Comparison of ENCODE assay signal across 8 cellular contexts in genomic region chr2:20093263-20094141, GRCh38. TPM values are rescaled to one million over a fixed set of nuclear protein-coding genes. Genes with fewer than 3 reads are reported as not detected.
DNase-seq lines count a peak whose midpoint lies in the region; ATAC-seq and TF ChIP-seq lines count a peak whose summit lies in the region.

No MANE protein-coding gene starts in this region.

- DNase-seq in A673 (ENCODE audit: low spot score) (peak; percentile 84), H9 (peak; percentile 78), PC-9 (peak; percentile 60 to 61), hippocampal formation (lab: John Stamatoyannopoulos, UW) (no peak), NOMO-1 treated with DMSO at 0.1 percent for 48 hours (lab: John Stamatoyannopoulos, UW; ENCODE audit: unreplicated experiment) (no peak)

- CTCF ChIA-PET in A673 (lab: Charles Lee) (interaction anchor here (0.6 to 1.8 kb wide), 3 partner anchors 15 to 138 kb away, joined by 3 to 15 read pairs (median 8); no protein-coding TSS in a partner anchor), PC-9 (lab: Charles Lee) (interaction anchor here (0.7 kb wide), 1 partner anchor 78 kb away, joined by 4 read pairs; no protein-coding TSS in a partner anchor)

- no peaks in the 10 kb centered on the region for H3K9me3 ChIP-seq in A673 (ENCODE audit: low read depth, low read length, poor library complexity, severe bottlenecking)
- H3K9me3 ChIP-seq in H9 (ENCODE audit: control insufficient read depth, low read depth, low read length), result no peaks in the 10 kb centered on the region
- H3K9me3 ChIP-seq in PC-9 (ENCODE audit: insufficient read depth, low read depth), result no peaks in the 10 kb centered on the region
- H3K9me3 ChIP-seq in parathyroid adenoma (ENCODE audit: control insufficient read depth, low read length), result no peaks in the 10 kb centered on the region

- H3K27me3 ChIP-seq in A673 (replicated peaks; ENCODE audit: insufficient read depth, low read depth, low read length, poor library complexity) (no peaks in the 10 kb centered on the region), H9 (ENCODE audit: insufficient read depth, low read length) (no peaks in the 10 kb centered on the region), PC-9 (ENCODE audit: insufficient read depth, low read depth) (no peaks in the 10 kb centered on the region), parathyroid adenoma (ENCODE audit: control insufficient read depth, insufficient read depth, low read length) (no peaks in the 10 kb centered on the region)

- H3K4me1 ChIP-seq in A673 (ENCODE audit: insufficient read depth, low read length, poor library complexity, severe bottlenecking), result peaks cover 24% of the 10 kb centered on the region
- no peaks in the 10 kb centered on the region; the same call in 1 of the 2 replicates for H3K4me1 ChIP-seq in H9 (ENCODE audit: insufficient read depth, low read length)
- peaks cover 43% of the 10 kb centered on the region for H3K4me1 ChIP-seq in PC-9 (replicated peaks; ENCODE audit: insufficient read depth)
- H3K4me1 ChIP-seq in parathyroid adenoma, result no peaks in the 10 kb centered on the region

- no peak overlapping the region for H2AK5ac ChIP-seq in H9 (ENCODE audit: insufficient read length, low read length)

- 0 out of 5 replicates have a peak overlapping the region, but pooled peaks of 1 of the 2 experiments have one; percentile 28 for H3K4me3 Mint-ChIP-seq in H9

- no peaks in the 10 kb centered on the region for H3K79me1 ChIP-seq in H9 (ENCODE audit: insufficient read depth, low read depth, low read length, poor library complexity, severe bottlenecking)

- H3K18ac ChIP-seq in H9 (ENCODE audit: insufficient read length, low read depth, low read length), result no peak overlapping the region

- TF ChIP-seq CTCF in A673 (conservative IDR thresholded peaks at IDR 0.05; ENCODE audit: low read depth, low read length) (peak; percentile 70), H9 (conservative IDR thresholded peaks at IDR 0.05) (peak; percentile 67), PC-9 (conservative IDR thresholded peaks at IDR 0.05) (peak; percentile 74), parathyroid adenoma (IDR thresholded peaks at IDR 0.05) (peak; percentile 43)

- H3K14ac ChIP-seq in H9 (ENCODE audit: insufficient read depth, low read length), result no peak overlapping the region

- H3K36me3 ChIP-seq in A673 (ENCODE audit: insufficient read depth, low read length, poor library complexity, severe bottlenecking) (no peaks in the 10 kb centered on the region), PC-9 (ENCODE audit: low read depth) (no peaks in the 10 kb centered on the region), parathyroid adenoma (ENCODE audit: control insufficient read depth, insufficient read depth, low read length) (no peaks in the 10 kb centered on the region)

- H4K20me1 ChIP-seq in H9 (ENCODE audit: control insufficient read depth, insufficient read depth, insufficient read length) (no peaks in the 10 kb centered on the region), PC-9 (ENCODE audit: insufficient read depth) (no peaks in the 10 kb centered on the region)

- intact Hi-C loops in A673 (cut with micrococcal nuclease; ENCODE audit: unreplicated experiment), result loop anchor here (1.0 to 10.0 kb wide), 3 partner anchors 76 to 229 kb away; no protein-coding TSS in a partner anchor
- intact Hi-C loops in PC-9 (cut with micrococcal nuclease; ENCODE audit: unreplicated experiment), result loop anchor here (1.0 to 10.0 kb wide), 5 partner anchors 43 to 1569 kb away; no protein-coding TSS in a partner anchor

- no peak overlapping the region for H2BK20ac ChIP-seq in H9 (ENCODE audit: low read depth, low read length, poor library complexity, severe bottlenecking)

- H3F3A ChIP-seq in PC-9 (ENCODE audit: insufficient read depth, low read depth), result 0 out of 2 replicates have a peak, but pooled peaks cover 5% of the 10 kb centered on the region

- H2AFZ ChIP-seq in H9 (ENCODE audit: low read length) (no peak overlapping the region), PC-9 (no peak overlapping the region), parathyroid adenoma (peak overlapping the region; percentile 23)

- no peaks in the 10 kb centered on the region for H3K9me2 ChIP-seq in PC-9 (ENCODE audit: insufficient read depth)

- no peak overlapping the region for H3K4me3 ChIP-seq in A673 (ENCODE audit: low read depth, low read length, poor library complexity, severe bottlenecking)
- H3K4me3 ChIP-seq in PC-9, result no peak overlapping the region
- no peak overlapping the region for H3K4me3 ChIP-seq in parathyroid adenoma (ENCODE audit: low read depth, low read length)

- H2BK120ac ChIP-seq in H9 (ENCODE audit: low read depth, low read length, poor library complexity, severe bottlenecking), result no peak overlapping the region

- H3K4ac ChIP-seq in H9 (ENCODE audit: low read depth, low read length), result no peak overlapping the region

- no peak overlapping the region for H3T11ph ChIP-seq in H9 (ENCODE audit: low read length)

- POLR2A ChIA-PET in A673 (lab: Charles Lee; ENCODE audit: low non-redundant PET) (no interaction called here), PC-9 (lab: Charles Lee; ENCODE audit: unreplicated experiment) (interaction anchor here (0.7 kb wide), 1 partner anchor 76 kb away, joined by 3 read pairs; no protein-coding TSS in a partner anchor)

- no peak overlapping the region for H2BK5ac ChIP-seq in H9 (ENCODE audit: insufficient read length, low read length)

- H2BK15ac ChIP-seq in H9 (ENCODE audit: low read depth, low read length), result no peak overlapping the region

- no CpG with 5 or more reads among the region's 11 CpGs for WGBS in H9 (ENCODE audit: extremely low coverage, insufficient read length, low lambda C conversion rate)

- no peak overlapping the region for H3K9ac ChIP-seq in H9 (ENCODE audit: extremely low read depth, insufficient read length, low read length)
- H3K9ac ChIP-seq in parathyroid adenoma, result no peak overlapping the region

- H3K27ac ChIP-seq in A673 (ENCODE audit: low read depth, low read length, poor library complexity, severe bottlenecking) (no peak overlapping the region), H9 (ENCODE audit: insufficient read length, low read depth, low read length) (no peak overlapping the region), PC-9 (peak overlapping the region; percentile 36), parathyroid adenoma (no peak overlapping the region)

- H3K27ac Mint-ChIP-seq in H9, result peak overlapping the region; percentile 26 to 70 (median 57); a peak in 3 of 7 replicates

- peaks cover 24 to 33% of the 10 kb centered on the region in 2 experiments for H3K4me1 Mint-ChIP-seq in H9

- no peak overlapping the region for H4K5ac ChIP-seq in H9 (ENCODE audit: insufficient read length, low read depth, low read length)

- ATAC-seq in esophagus mucosa (peak; percentile 57), GM21447 (IDR thresholded peaks at IDR 0.05; ENCODE audit: unreplicated experiment) (no peak)

- H3K56ac ChIP-seq in H9 (ENCODE audit: insufficient read length, low read depth, low read length), result no peak overlapping the region

- H3K36me3 Mint-ChIP-seq in H9 (ENCODE audit: insufficient read depth in 1 of 3, low read depth in 3 of 3), result no peaks in the 10 kb centered on the region

- peaks cover 6% of the 10 kb centered on the region for H3K27me3 Mint-ChIP-seq in H9 (ENCODE audit: low read depth)

- H3K79me2 ChIP-seq in H9 (ENCODE audit: insufficient read depth, low read length), result no peaks in the 10 kb centered on the region
- no peaks in the 10 kb centered on the region for H3K79me2 ChIP-seq in PC-9 (ENCODE audit: low read depth)
- no peaks in the 10 kb centered on the region for H3K79me2 ChIP-seq in parathyroid adenoma

- BruUV-seq in A673 (replicated peaks; lab: Mats Ljungman, UMichigan), result no TSS peak
- BruUV-seq in PC-9 (replicated peaks; lab: Mats Ljungman, UMichigan), result no TSS peak

- H3K23ac ChIP-seq in H9 (ENCODE audit: insufficient read length, low read depth, low read length), result no peak overlapping the region

- no peak overlapping the region for H2BK12ac ChIP-seq in H9 (ENCODE audit: insufficient read length, low read depth, low read length)

- H4K91ac ChIP-seq in H9 (ENCODE audit: insufficient read length, low read depth, low read length), result no peak overlapping the region

- no peak overlapping the region for H4K8ac ChIP-seq in H9 (replicated peaks; ENCODE audit: insufficient read length, low read depth, low read length)

- H3K4me2 ChIP-seq in H9 (ENCODE audit: insufficient read depth, insufficient read length, low read length) (no peak overlapping the region), PC-9 (peak overlapping the region; percentile 15; the same call in 1 of the 2 replicates), parathyroid adenoma (ENCODE audit: low read length) (no peak overlapping the region)

- H3K23me2 ChIP-seq in H9 (ENCODE audit: insufficient read length, low read depth, low read length, poor library complexity, severe bottlenecking), result no peaks in the 10 kb centered on the region

- H3K9me3 Mint-ChIP-seq in H9, result no peaks in the 10 kb centered on the region

RNA-seq across cellular contexts. Expression of gene LAPTM4A, which starts 42.1 kb away (rescaled TPM):
- total RNA-seq in A673 (2021) (149 and 158 TPM in 2 replicates), H9 (2021) (131 and 136 TPM in 2 replicates), PC-9 (2021) (96.6 and 125 TPM in 2 replicates), esophagus mucosa (85.4 TPM)

Comparison
In these comparisons a context has a peak if more than half of its experiments do, and no peak if none do; other contexts are left out.
1. DNase-seq: peak in A673 (single experiment), H9 (single experiment) and PC-9 (2 of 2); none in hippocampal formation (0 of 2) and NOMO-1 treated with DMSO at 0.1 percent for 48 hours (single experiment).
2. Peak in every context shown above with its lines, with median percentiles within 50 percentile points of each other: CTCF ChIP-seq.